22 cellular contexts compared by ENCODE assay signal in the genomic region with DNA sequence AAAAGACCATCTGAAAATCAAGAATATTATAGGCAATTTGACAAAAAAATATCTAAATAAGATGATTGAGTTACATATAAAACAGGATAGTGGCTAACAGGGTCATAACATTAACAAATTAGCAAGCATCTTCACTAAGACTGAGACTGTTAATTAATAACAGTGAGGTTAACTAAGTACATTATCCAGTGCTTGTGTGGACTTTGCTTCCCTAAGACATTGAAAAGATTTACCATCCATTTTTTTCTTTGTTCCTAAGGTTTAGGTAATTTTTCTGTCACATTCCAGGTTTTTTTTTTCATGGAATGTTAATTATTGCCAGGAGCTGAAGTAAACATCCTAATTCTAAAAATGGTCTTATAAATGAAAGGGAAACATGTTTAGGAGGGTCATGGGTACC.
A peak's percentile ranks its signal among the peaks of the same experiment; 100 is the strongest.
DNase-seq lines count a peak whose midpoint lies in the region; ATAC-seq, FAIRE-seq and TF ChIP-seq lines count a peak whose summit lies in the region.
"Had no signal": no experiment of that assay in that cellular context is flagged by ENCODE, and none has a peak within 500 bp of the region (broad histone marks: within the 10 kb centered on the region; RNA-seq: fewer than 3 reads in every experiment).

No MANE protein-coding gene starts in this region.

- FAIRE-seq in kidney (lab: Jason Lieb, UNC) = peak; percentile 84
- FAIRE-seq: A549, GM12891, GM18507, H1 had no signal

- H3K4me1 ChIP-seq in kidney (ENCODE audit: control insufficient read depth in 1 of 2, insufficient read depth in 1 of 2, low read depth in 1 of 2, low read length in 2 of 2) = peaks cover 0 to 4% of the 10 kb centered on the region in 2 donors
- H3K4me1 ChIP-seq: A549 had no signal

- no peak for TF ChIP-seq CTCF in kidney (IDR thresholded peaks at IDR 0.05; ENCODE audit: borderline replicate concordance, extremely low read depth, insufficient read depth)
- TF ChIP-seq CTCF in nephron (IDR thresholded peaks at IDR 0.05; ENCODE audit: unreplicated experiment in 3 of 3) = no peak

- H3K36me3 ChIP-seq in kidney (ENCODE audit: control insufficient read depth in 1 of 2, insufficient read depth in 2 of 2, low read length in 2 of 2) = no peaks in the 10 kb centered on the region

- peaks cover 4% of the 10 kb centered on the region for H3K27me3 Mint-ChIP-seq in nephron (ENCODE audit: low read depth)
- H3K27me3 Mint-ChIP-seq: CD4-positive, alpha-beta memory T cell had no signal

- no peaks in the 10 kb centered on the region for H3K9me3 ChIP-seq in kidney (ENCODE audit: control insufficient read depth in 1 of 2, low read length in 2 of 2)
- H3K9me3 ChIP-seq: A549 had no signal

- no peak for DNase-seq in kidney
- DNase-seq in effector CD8-positive, alpha-beta T cell (lab: John Stamatoyannopoulos, UW) = no peak
- no peak for DNase-seq in NCI-H69 (lab: John Stamatoyannopoulos, UW)
- DNase-seq: 8988T; ACHN; C1 segment of cervical spinal cord; Calu3; CD4-positive, alpha-beta memory T cell; COR-L47; DMS53; DMS79 treated with DMSO at 0.1 percent for 48 hours; GF-D8; GM23248; H7; HCEC 1CT had no signal

- H3K36me3 Mint-ChIP-seq in nephron (ENCODE audit: low read depth) = no peaks in the 10 kb centered on the region
- H3K36me3 Mint-ChIP-seq: CD4-positive, alpha-beta memory T cell had no signal

- H3K9me3 Mint-ChIP-seq in nephron = no peaks in the 10 kb centered on the region

- no peak overlapping the region for H3K27ac ChIP-seq in kidney (ENCODE audit: low read depth in 2 of 2, low read length in 2 of 2)
- H3K27ac ChIP-seq: A549, GM23248 had no signal

- H3K4me1 Mint-ChIP-seq in nephron = no peaks in the 10 kb centered on the region
- H3K4me1 Mint-ChIP-seq: CD4-positive, alpha-beta memory T cell had no signal

- no peak overlapping the region for H3K9ac ChIP-seq in kidney (ENCODE audit: low read length in 2 of 2)
- H3K9ac ChIP-seq: GM23248 had no signal

- peak; percentile 58 for ATAC-seq in GM19463 (IDR thresholded peaks at IDR 0.05; ENCODE audit: unreplicated experiment)
- ATAC-seq in SK-N-SH treated with all-trans-retinoic acid at 6 μM for 48 hours = no peak
- ATAC-seq: A549 had no signal

- no peak overlapping the region for H3K4me3 Mint-ChIP-seq in nephron
- H3K4me3 Mint-ChIP-seq: CD4-positive, alpha-beta memory T cell had no signal

- H3K4me3 ChIP-seq in kidney (ENCODE audit: low read length in 2 of 2) = no peak overlapping the region
- H3K4me3 ChIP-seq: A549, GM23248 had no signal

- intact Hi-C loops in kidney (cut with DNase I) = no loop called here

- H3K27ac Mint-ChIP-seq in nephron = peak overlapping the region; percentile 69 to 90 (median 89)
- H3K27ac Mint-ChIP-seq: CD4-positive, alpha-beta memory T cell had no signal

TF ChIP-seq in SK-N-SH treated with all-trans-retinoic acid at 6 μM for 48 hours, 23 proteins besides CTCF, POLR2A, EP300 and RAD21:
- TF ChIP-seq SNAI2 (CRISPR knock-in tag; IDR thresholded peaks at IDR 0.05) (no peak), GLIS3 (CRISPR knock-in tag; IDR thresholded peaks at IDR 0.05) (no peak), ARNTL (CRISPR knock-in tag; IDR thresholded peaks at IDR 0.05; ENCODE audit: borderline replicate concordance, low read depth) (no peak), ZNF565 (CRISPR knock-in tag; conservative IDR thresholded peaks at IDR 0.05; ENCODE audit: low read depth) (no peak), ZFP3 (CRISPR knock-in tag; IDR thresholded peaks at IDR 0.05) (no peak), TCF4 (CRISPR knock-in tag; IDR thresholded peaks at IDR 0.05; ENCODE audit: borderline replicate concordance) (no peak), TOX (CRISPR knock-in tag; IDR thresholded peaks at IDR 0.05; ENCODE audit: borderline replicate concordance) (no peak), ZNF8 (CRISPR knock-in tag; IDR thresholded peaks at IDR 0.05) (no peak), ESRRG (CRISPR knock-in tag; IDR thresholded peaks at IDR 0.05) (no peak), PPARA (CRISPR knock-in tag; IDR thresholded peaks at IDR 0.05; ENCODE audit: borderline replicate concordance) (no peak), ZNF70 (CRISPR knock-in tag; IDR thresholded peaks at IDR 0.05) (no peak), CSDC2 (CRISPR knock-in tag; IDR thresholded peaks at IDR 0.05) (no peak), RARB (CRISPR knock-in tag; IDR thresholded peaks at IDR 0.05) (no peak), ZC3H10 (CRISPR knock-in tag; IDR thresholded peaks at IDR 0.05) (no peak)
- TF ChIP-seq, protein P1, sequence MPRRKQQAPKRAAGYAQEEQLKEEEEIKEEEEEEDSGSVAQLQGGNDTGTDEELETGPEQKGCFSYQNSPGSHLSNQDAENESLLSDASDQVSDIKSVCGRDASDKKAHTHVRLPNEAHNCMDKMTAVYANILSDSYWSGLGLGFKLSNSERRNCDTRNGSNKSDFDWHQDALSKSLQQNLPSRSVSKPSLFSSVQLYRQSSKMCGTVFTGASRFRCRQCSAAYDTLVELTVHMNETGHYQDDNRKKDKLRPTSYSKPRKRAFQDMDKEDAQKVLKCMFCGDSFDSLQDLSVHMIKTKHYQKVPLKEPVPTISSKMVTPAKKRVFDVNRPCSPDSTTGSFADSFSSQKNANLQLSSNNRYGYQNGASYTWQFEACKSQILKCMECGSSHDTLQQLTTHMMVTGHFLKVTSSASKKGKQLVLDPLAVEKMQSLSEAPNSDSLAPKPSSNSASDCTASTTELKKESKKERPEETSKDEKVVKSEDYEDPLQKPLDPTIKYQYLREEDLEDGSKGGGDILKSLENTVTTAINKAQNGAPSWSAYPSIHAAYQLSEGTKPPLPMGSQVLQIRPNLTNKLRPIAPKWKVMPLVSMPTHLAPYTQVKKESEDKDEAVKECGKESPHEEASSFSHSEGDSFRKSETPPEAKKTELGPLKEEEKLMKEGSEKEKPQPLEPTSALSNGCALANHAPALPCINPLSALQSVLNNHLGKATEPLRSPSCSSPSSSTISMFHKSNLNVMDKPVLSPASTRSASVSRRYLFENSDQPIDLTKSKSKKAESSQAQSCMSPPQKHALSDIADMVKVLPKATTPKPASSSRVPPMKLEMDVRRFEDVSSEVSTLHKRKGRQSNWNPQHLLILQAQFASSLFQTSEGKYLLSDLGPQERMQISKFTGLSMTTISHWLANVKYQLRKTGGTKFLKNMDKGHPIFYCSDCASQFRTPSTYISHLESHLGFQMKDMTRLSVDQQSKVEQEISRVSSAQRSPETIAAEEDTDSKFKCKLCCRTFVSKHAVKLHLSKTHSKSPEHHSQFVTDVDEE (CRISPR knock-in tag; IDR thresholded peaks at IDR 0.05) = no peak
- TF ChIP-seq, protein P2, sequence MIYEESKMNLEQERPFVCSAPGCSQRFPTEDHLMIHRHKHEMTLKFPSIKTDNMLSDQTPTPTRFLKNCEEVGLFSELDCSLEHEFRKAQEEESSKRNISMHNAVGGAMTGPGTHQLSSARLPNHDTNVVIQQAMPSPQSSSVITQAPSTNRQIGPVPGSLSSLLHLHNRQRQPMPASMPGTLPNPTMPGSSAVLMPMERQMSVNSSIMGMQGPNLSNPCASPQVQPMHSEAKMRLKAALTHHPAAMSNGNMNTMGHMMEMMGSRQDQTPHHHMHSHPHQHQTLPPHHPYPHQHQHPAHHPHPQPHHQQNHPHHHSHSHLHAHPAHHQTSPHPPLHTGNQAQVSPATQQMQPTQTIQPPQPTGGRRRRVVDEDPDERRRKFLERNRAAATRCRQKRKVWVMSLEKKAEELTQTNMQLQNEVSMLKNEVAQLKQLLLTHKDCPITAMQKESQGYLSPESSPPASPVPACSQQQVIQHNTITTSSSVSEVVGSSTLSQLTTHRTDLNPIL (CRISPR knock-in tag; IDR thresholded peaks at IDR 0.05; ENCODE audit: low read depth) = no peak
- TF ChIP-seq, protein P3, sequence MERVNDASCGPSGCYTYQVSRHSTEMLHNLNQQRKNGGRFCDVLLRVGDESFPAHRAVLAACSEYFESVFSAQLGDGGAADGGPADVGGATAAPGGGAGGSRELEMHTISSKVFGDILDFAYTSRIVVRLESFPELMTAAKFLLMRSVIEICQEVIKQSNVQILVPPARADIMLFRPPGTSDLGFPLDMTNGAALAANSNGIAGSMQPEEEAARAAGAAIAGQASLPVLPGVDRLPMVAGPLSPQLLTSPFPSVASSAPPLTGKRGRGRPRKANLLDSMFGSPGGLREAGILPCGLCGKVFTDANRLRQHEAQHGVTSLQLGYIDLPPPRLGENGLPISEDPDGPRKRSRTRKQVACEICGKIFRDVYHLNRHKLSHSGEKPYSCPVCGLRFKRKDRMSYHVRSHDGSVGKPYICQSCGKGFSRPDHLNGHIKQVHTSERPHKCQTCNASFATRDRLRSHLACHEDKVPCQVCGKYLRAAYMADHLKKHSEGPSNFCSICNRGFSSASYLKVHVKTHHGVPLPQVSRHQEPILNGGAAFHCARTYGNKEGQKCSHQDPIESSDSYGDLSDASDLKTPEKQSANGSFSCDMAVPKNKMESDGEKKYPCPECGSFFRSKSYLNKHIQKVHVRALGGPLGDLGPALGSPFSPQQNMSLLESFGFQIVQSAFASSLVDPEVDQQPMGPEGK (CRISPR knock-in tag; IDR thresholded peaks at IDR 0.05; ENCODE audit: borderline replicate concordance) = no peak
TF ChIP-seq in SK-N-SH treated with all-trans-retinoic acid at 6 μM for 48 hours: peak in this region for 0.
